1 cellular context compared by ENCODE assay signal in the genomic region with DNA sequence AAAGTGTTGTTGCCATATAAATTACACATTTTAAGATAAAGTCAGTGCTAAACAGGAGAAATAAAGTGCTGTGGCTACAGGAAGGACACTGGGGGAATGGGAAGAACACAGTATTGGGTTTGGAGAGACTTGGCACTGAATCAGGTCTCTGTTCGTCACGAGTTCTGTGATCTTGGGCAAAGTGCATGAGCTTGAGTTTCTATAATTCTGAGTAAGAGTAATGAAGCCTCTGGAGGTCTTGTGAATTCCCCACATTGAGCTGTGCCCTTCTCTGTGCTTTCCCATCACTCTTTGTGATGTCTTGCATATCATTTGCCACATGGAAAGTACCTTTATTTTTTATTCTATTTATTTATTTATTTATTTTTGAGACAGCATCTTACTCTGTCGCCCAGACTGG.
TF ChIP-seq lines count a peak whose summit lies in the region.

No MANE protein-coding gene starts in this region.

TF ChIP-seq in K562, 482 proteins besides CTCF, POLR2A, EP300 and RAD21:
- TF ChIP-seq ZC3H11A (IDR thresholded peaks at IDR 0.05; ENCODE audit: low read depth, low read length) (no peak), BHLHE40 (IDR thresholded peaks at IDR 0.05; ENCODE audit: low read length) (no peak), DEAF1 (CRISPR knock-in tag; IDR thresholded peaks at IDR 0.05) (no peak), CCNT2 (IDR thresholded peaks at IDR 0.05; ENCODE audit: borderline replicate concordance, extremely low read depth, insufficient read length, low read depth, low read length) (no peak), SIRT6 (IDR thresholded peaks at IDR 0.05; ENCODE audit: low read depth, low read length) (no peak), BRCA1 (IDR thresholded peaks at IDR 0.05) (no peak), BRCA1 (CRISPR knock-in tag; IDR thresholded peaks at IDR 0.05) (no peak), SP1 (CRISPR knock-in tag; IDR thresholded peaks at IDR 0.05) (no peak), FIP1L1 (IDR thresholded peaks at IDR 0.05; ENCODE audit: low read depth, low read length, poor library complexity, severe bottlenecking) (no peak), ZNF197 (CRISPR knock-in tag; IDR thresholded peaks at IDR 0.05; ENCODE audit: low read depth) (no peak), L3MBTL2 (IDR thresholded peaks at IDR 0.05) (no peak), HMG20A (CRISPR knock-in tag; conservative IDR thresholded peaks at IDR 0.05) (no peak), MTA2 (IDR thresholded peaks at IDR 0.05; ENCODE audit: low read depth) (no peak), BRF1 (IDR thresholded peaks at IDR 0.05; ENCODE audit: borderline replicate concordance, extremely low read depth, insufficient read length) (no peak), ZSCAN32 (CRISPR knock-in tag; IDR thresholded peaks at IDR 0.05) (no peak), CC2D1A (IDR thresholded peaks at IDR 0.05) (no peak)
- TF ChIP-seq, protein P1, sequence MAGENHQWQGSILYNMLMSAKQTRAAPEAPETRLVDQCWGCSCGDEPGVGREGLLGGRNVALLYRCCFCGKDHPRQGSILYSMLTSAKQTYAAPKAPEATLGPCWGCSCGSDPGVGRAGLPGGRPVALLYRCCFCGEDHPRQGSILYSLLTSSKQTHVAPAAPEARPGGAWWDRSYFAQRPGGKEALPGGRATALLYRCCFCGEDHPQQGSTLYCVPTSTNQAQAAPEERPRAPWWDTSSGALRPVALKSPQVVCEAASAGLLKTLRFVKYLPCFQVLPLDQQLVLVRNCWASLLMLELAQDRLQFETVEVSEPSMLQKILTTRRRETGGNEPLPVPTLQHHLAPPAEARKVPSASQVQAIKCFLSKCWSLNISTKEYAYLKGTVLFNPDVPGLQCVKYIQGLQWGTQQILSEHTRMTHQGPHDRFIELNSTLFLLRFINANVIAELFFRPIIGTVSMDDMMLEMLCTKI (IDR thresholded peaks at IDR 0.05; ENCODE audit: partially characterized antibody), result no peak
- TF ChIP-seq, protein P2, sequence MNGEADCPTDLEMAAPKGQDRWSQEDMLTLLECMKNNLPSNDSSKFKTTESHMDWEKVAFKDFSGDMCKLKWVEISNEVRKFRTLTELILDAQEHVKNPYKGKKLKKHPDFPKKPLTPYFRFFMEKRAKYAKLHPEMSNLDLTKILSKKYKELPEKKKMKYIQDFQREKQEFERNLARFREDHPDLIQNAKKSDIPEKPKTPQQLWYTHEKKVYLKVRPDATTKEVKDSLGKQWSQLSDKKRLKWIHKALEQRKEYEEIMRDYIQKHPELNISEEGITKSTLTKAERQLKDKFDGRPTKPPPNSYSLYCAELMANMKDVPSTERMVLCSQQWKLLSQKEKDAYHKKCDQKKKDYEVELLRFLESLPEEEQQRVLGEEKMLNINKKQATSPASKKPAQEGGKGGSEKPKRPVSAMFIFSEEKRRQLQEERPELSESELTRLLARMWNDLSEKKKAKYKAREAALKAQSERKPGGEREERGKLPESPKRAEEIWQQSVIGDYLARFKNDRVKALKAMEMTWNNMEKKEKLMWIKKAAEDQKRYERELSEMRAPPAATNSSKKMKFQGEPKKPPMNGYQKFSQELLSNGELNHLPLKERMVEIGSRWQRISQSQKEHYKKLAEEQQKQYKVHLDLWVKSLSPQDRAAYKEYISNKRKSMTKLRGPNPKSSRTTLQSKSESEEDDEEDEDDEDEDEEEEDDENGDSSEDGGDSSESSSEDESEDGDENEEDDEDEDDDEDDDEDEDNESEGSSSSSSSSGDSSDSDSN (IDR thresholded peaks at IDR 0.05; ENCODE audit: borderline replicate concordance in 1 of 2, low read depth in 2 of 2, low read length in 2 of 2), result no peak
- TF ChIP-seq, protein P3, sequence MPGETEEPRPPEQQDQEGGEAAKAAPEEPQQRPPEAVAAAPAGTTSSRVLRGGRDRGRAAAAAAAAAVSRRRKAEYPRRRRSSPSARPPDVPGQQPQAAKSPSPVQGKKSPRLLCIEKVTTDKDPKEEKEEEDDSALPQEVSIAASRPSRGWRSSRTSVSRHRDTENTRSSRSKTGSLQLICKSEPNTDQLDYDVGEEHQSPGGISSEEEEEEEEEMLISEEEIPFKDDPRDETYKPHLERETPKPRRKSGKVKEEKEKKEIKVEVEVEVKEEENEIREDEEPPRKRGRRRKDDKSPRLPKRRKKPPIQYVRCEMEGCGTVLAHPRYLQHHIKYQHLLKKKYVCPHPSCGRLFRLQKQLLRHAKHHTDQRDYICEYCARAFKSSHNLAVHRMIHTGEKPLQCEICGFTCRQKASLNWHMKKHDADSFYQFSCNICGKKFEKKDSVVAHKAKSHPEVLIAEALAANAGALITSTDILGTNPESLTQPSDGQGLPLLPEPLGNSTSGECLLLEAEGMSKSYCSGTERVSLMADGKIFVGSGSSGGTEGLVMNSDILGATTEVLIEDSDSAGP (CRISPR knock-in tag; IDR thresholded peaks at IDR 0.05), result no peak
